Comparison of ENCODE assay signal across 26 cellular contexts in genomic region chr2:186733414-186733813, GRCh38. TPM values are rescaled to one million over a fixed set of nuclear protein-coding genes. Genes with fewer than 3 reads are reported as not detected.
DNase-seq lines count a peak whose midpoint lies in the region; ATAC-seq, FAIRE-seq and TF ChIP-seq lines count a peak whose summit lies in the region.
"Had no signal": no experiment of that assay in that cellular context is flagged by ENCODE, and none has a peak within 500 bp of the region (broad histone marks: within the 10 kb centered on the region; RNA-seq: fewer than 3 reads in every experiment).

No MANE protein-coding gene starts in this region.

- no peak for TF ChIP-seq RAD21 in H1 (IDR thresholded peaks at IDR 0.05 in 1 of 2, conservative IDR thresholded peaks at IDR 0.05 in 1 of 2; ENCODE audit: low read depth in 2 of 2, low read length in 2 of 2)

- H4K20me1 ChIP-seq in H1 (replicated peaks in 1 of 2; ENCODE audit: control insufficient read depth in 1 of 2, insufficient read depth in 2 of 2, low read length in 2 of 2) = no peaks in the 10 kb centered on the region
- H4K20me1 ChIP-seq: BLaER1 had no signal

- H3K4ac ChIP-seq in H1 (replicated peaks; ENCODE audit: insufficient read length, low read depth, low read length) = no peak overlapping the region

- peak overlapping the region; percentile 88; the same call in 1 of the 2 replicates for H2AK5ac ChIP-seq in H1 (ENCODE audit: low read depth, low read length)

- no peak overlapping the region for H2AFZ ChIP-seq in H1 (ENCODE audit: low read length)
- H2AFZ ChIP-seq: GM23338 had no signal

- peak overlapping the region; percentile 34; the same call in 1 of the 2 replicates for H2BK15ac ChIP-seq in H1 (ENCODE audit: low read length)

- H3K4me1 ChIP-seq in H1 (replicated peaks in 1 of 4; ENCODE audit: control insufficient read depth in 3 of 4, insufficient read depth in 4 of 4, low read length in 3 of 4) = peaks cover 0 to 12% (median 8%) of the 10 kb centered on the region in 4 experiments; a peak in 6 of 7 replicates
- H3K4me1 ChIP-seq: BLaER1 had no signal

- WGBS in H1 (ENCODE audit: extremely low coverage in 1 of 2, insufficient coverage in 1 of 2, insufficient read length in 1 of 2, insufficient replicate concordance in 2 of 2, low coverage in 1 of 2, low lambda C conversion rate in 2 of 2, missing lambda C conversion rate in 1 of 2), 2 experiments = 100% methylated on average over 1 of the region's 1 CpG; no CpG with 5 or more reads in 1 of the 2 experiments

- no peak overlapping the region for H3K27ac ChIP-seq in H1 (ENCODE audit: low read depth, low read length)
- H3K27ac ChIP-seq: BLaER1, HL-60, KMS-11 had no signal

- H3K4me2 ChIP-seq in H1 (ENCODE audit: insufficient read depth in 1 of 2, low read depth in 2 of 2, low read length in 2 of 2) = no peak overlapping the region
- H3K4me2 ChIP-seq: BLaER1, GM23338, KMS-11 had no signal

- no peak overlapping the region for H3K23ac ChIP-seq in H1 (ENCODE audit: insufficient read length)

- in situ Hi-C loops in G401 (cut with HindIII; ENCODE audit: low sequenced_read_pairs) = no loop called here

- peak overlapping the region; percentile 88; the same call in 1 of the 2 replicates for H2BK12ac ChIP-seq in H1 (ENCODE audit: low read depth, low read length)

- POLR2A ChIA-PET in H1 (lab: Charles Lee; ENCODE audit: partially characterized antibody) = interaction anchor here (0.9 kb wide), 1 partner anchor 11 kb away, joined by 3 read pairs; no protein-coding TSS in a partner anchor

- no peak overlapping the region for H2BK120ac ChIP-seq in H1 (replicated peaks; ENCODE audit: low read depth, low read length)

- no peaks in the 10 kb centered on the region; the same call in 1 of the 2 replicates for H3K79me1 ChIP-seq in H1 (ENCODE audit: low read depth, low read length)

- H4K8ac ChIP-seq in H1 (ENCODE audit: extremely low read depth, insufficient read depth, low read length) = no peak overlapping the region; the same call in 1 of the 2 replicates

- no peaks in the 10 kb centered on the region for H3K27me3 ChIP-seq in H1 (replicated peaks in 1 of 4; ENCODE audit: control insufficient read depth in 3 of 4, extremely low read depth in 1 of 4, insufficient read depth in 3 of 4, low read length in 3 of 4)
- H3K27me3 ChIP-seq: BLaER1 had no signal

- no peak for TF ChIP-seq EP300 in H1 (IDR thresholded peaks at IDR 0.05; ENCODE audit: borderline replicate concordance in 1 of 2, low read depth in 2 of 2, low read length in 2 of 2)

- no peak overlapping the region for H4K91ac ChIP-seq in H1 (replicated peaks; ENCODE audit: insufficient read length, low read length)

- H3K18ac ChIP-seq in H1 (ENCODE audit: extremely low read depth, low read length) = peak overlapping the region; percentile 34; the same call in 1 of the 2 replicates

- no peak for FAIRE-seq in H1 (lab: Jason Lieb, UNC)
- FAIRE-seq in H54 (lab: Jason Lieb, UNC) = no peak
- FAIRE-seq: D721Med, GM18507 had no signal

- intact Hi-C loops in sciatic nerve (cut with DNase I) = no loop called here

- H3K79me2 ChIP-seq in H1 (ENCODE audit: control insufficient read depth in 1 of 2, insufficient read depth in 2 of 2, low read length in 2 of 2) = no peaks in the 10 kb centered on the region; a peak in 2 of 4 replicates

- no peak for TF ChIP-seq POLR2A in H1 (IDR thresholded peaks at IDR 0.05; ENCODE audit: control extremely low read depth in 1 of 2, low read depth in 2 of 2, low read length in 2 of 2)
- TF ChIP-seq POLR2A in H54 (IDR thresholded peaks at IDR 0.05; ENCODE audit: low read depth, low read length) = no peak

- peak overlapping the region; percentile 90; the same call in 1 of the 2 replicates for H2BK5ac ChIP-seq in H1 (ENCODE audit: low read depth, low read length)

- H3K36me3 ChIP-seq in H1 (ENCODE audit: control insufficient read depth in 2 of 4, insufficient read depth in 4 of 4, low read length in 3 of 4) = peaks cover 0 to 14% (median 0%) of the 10 kb centered on the region in 4 experiments; a peak in 3 of 8 replicates

- peak overlapping the region; percentile 38; the same call in 1 of the 2 replicates for H2BK20ac ChIP-seq in H1 (ENCODE audit: low read length)

- no peak overlapping the region for H3K56ac ChIP-seq in H1 (replicated peaks; ENCODE audit: insufficient read length, low read depth, low read length)

- H3K9ac ChIP-seq in H1 (replicated peaks in 1 of 4; ENCODE audit: extremely low read depth in 1 of 4, low read depth in 3 of 4, low read length in 3 of 4) = no peak overlapping the region
- H3K9ac ChIP-seq: BLaER1, KMS-11 had no signal

- no peaks in the 10 kb centered on the region; the same call in 1 of the 2 replicates for H3K23me2 ChIP-seq in H1 (ENCODE audit: low read depth, low read length)

- H3K9me3 ChIP-seq in H1 (ENCODE audit: insufficient read depth in 2 of 2, low read depth in 1 of 2, low read length in 1 of 2) = peaks cover 20% of the 10 kb centered on the region in 2 experiments

- no peak overlapping the region for H3K14ac ChIP-seq in H1 (ENCODE audit: insufficient read length)

- CTCF ChIA-PET in H1 (lab: Charles Lee; ENCODE audit: partially characterized antibody) = interaction anchor here (1.9 kb wide), 1 partner anchor 27 kb away, joined by 4 read pairs; no protein-coding TSS in a partner anchor

- no peak overlapping the region for H4K5ac ChIP-seq in H1 (ENCODE audit: insufficient read length, low read depth, low read length)

- DNase-seq in Ammon's horn (ENCODE audit: low spot score) (peak; percentile 54), H1 (ENCODE audit: low read depth in 1 of 2, low spot score in 2 of 2) (no peak), medulla oblongata (ENCODE audit: extremely low spot score) (peak; percentile 10), sciatic nerve (ENCODE audit: low spot score) (no peak), G401 (ENCODE audit: low spot score) (no peak), H54 (ENCODE audit: insufficient read length, low spot score) (no peak)
- DNase-seq in activated naive CD4-positive, alpha-beta T cell treated with Interleukin-2 at 50 U/mL for 16 hours = no peak
- DNase-seq: 8988T; ACHN; CD4-positive, CD25-positive, alpha-beta regulatory T cell; HCEC 1CT; MM.1S; NCI-H2029; NCI-H446 treated with DMSO at 0.1 percent for 48 hours; NCI-H526; NCI-H82; NK-92 treated with Interleukin-12 subunit alpha and Interleukin-12 subunit beta, amount 100 ng/mL, for 24 hours; PC-3 had no signal

- no peak for TF ChIP-seq CTCF in H1 (IDR thresholded peaks at IDR 0.05; ENCODE audit: control extremely low read depth in 1 of 3, insufficient read depth in 1 of 3, low read depth in 1 of 3, low read length in 3 of 3)

- peak; percentile 13 for ATAC-seq in sciatic nerve
- ATAC-seq: GM23338, PC-3, Right ventricle myocardium inferior had no signal

- no peak overlapping the region for H3K4me3 ChIP-seq in H1 (ENCODE audit: extremely low read depth in 1 of 4, insufficient read depth in 2 of 4, low read depth in 3 of 4, low read length in 4 of 4)
- H3K4me3 ChIP-seq: BLaER1, GM23338 had no signal

TF ChIP-seq in H1, 55 proteins besides CTCF, POLR2A, EP300 and RAD21:
- TF ChIP-seq USF2 (IDR thresholded peaks at IDR 0.05; ENCODE audit: low read length) (no peak), RXRA (IDR thresholded peaks at IDR 0.05; ENCODE audit: insufficient read depth, low read depth, low read length) (no peak), NANOG (IDR thresholded peaks at IDR 0.05; ENCODE audit: insufficient read depth, low read depth, low read length, poor library complexity, severe bottlenecking) (no peak)

RNA-seq across cellular contexts. Expression of gene FAM171B, which starts 39.6 kb away (rescaled TPM):
- 30.1 and 36.2 TPM in 2 replicates for total RNA-seq in H1 (2021; fragmentation: NEBNext Ultra II Directional; extraction: Animal tissue kit (Norgen Biotek cat#: 25700))
- polyA plus RNA-seq in H1 (2011; rRNA removed) = 2.5 and 4.6 TPM in 2 replicates
- 4.0 TPM for polyA plus RNA-seq in H1 (2011; cell fraction: cytosol; rRNA removed)
- polyA plus RNA-seq in H1 (2011; cell fraction: nucleus; rRNA removed) = 6.1 TPM
- 4.8 to 8.0 TPM (median 6.2 TPM) in 4 replicates for polyA plus RNA-seq in H1 (2012, experiment 1 of 2)
- 0.56 TPM for polyA plus RNA-seq in H1 (2012, experiment 2 of 2)
- 19.2 TPM for polyA plus RNA-seq in H1 (2013, experiment 1 of 2)
- 18.9 TPM for polyA plus RNA-seq in H1 (2013, experiment 2 of 2)
- polyA minus RNA-seq in H1 (2011; rRNA and poly(A)+ RNA removed) = 31.0 and 46.7 TPM in 2 replicates
- 9.2 TPM for polyA minus RNA-seq in H1 (2011; cell fraction: cytosol; rRNA and poly(A)+ RNA removed)
- 47.8 TPM for polyA minus RNA-seq in H1 (2011; cell fraction: nucleus; rRNA and poly(A)+ RNA removed)
- total RNA-seq in sciatic nerve = 16.8 TPM
- 23.9 and 32.4 TPM in 2 replicates for total RNA-seq in G401 (2014; rRNA removed; shearing (Covaris generic))
- polyA plus RNA-seq: CD4-positive, CD25-positive, alpha-beta regulatory T cell; IgD-negative memory B cell had no signal

Comparison
In these comparisons a context has a peak if more than half of its experiments do, and no peak if none do; other contexts are left out.
1. DNase-seq: peak in Ammon's horn (single experiment) and medulla oblongata (single experiment); none in H1 (0 of 2), sciatic nerve (single experiment), G401 (single experiment), activated naive CD4-positive, alpha-beta T cell treated with Interleukin-2 at 50 U/mL for 16 hours (single experiment) and H54 (single experiment).